ENCODE assay signal across 8 cellular contexts in genomic region chr14:60514378-60515243, GRCh38. TPM values are rescaled to one million over a fixed set of nuclear protein-coding genes. Genes with fewer than 3 reads are reported as not detected.
A peak's percentile ranks its signal among the peaks of the same experiment; 100 is the strongest.
DNase-seq lines count a peak whose midpoint lies in the region; ATAC-seq and TF ChIP-seq lines count a peak whose summit lies in the region.

No MANE protein-coding gene starts in this region.

- H3K36me3 ChIP-seq in cardiac muscle cell (no peaks in the 10 kb centered on the region), testis (ENCODE audit: low read depth, missing control alignments) (no peaks in the 10 kb centered on the region)

- H3K27ac Mint-ChIP-seq in activated T-helper 2 cell treated with anti-CD3 and anti-CD28 coated beads, Interferon-gamma antibody, Interleukin-2, Interleukin-4, amounts not matched to agents 10 μg/mL and 5 μg/mL and 100 μg/mL, durations not matched to agents 14 hours and 24 hours and 36 hours, result no peak overlapping the region

- TF ChIP-seq CTCF in cardiac muscle cell (IDR thresholded peaks at IDR 0.05; ENCODE audit: low read depth, low read length) (peak; percentile 24), testis (IDR thresholded peaks at IDR 0.05) (peak in 2 of 3 experiments; percentile 18 to 25)

- 2% methylated on average over 52 to 70 of the region's 70 CpGs for WGBS in testis, 2 donors

- peaks cover 72% of the 10 kb centered on the region for H3K27me3 Mint-ChIP-seq in activated T-helper 2 cell treated with anti-CD3 and anti-CD28 coated beads, Interferon-gamma antibody, Interleukin-2, Interleukin-4, amounts not matched to agents 10 μg/mL and 5 μg/mL and 100 μg/mL, durations not matched to agents 14 hours and 24 hours and 36 hours (ENCODE audit: low read depth)

- TF ChIP-seq POLR2A in testis (IDR thresholded peaks at IDR 0.05), result no peak

- ATAC-seq in Right ventricle myocardium superior (ENCODE audit: poor library complexity) (no peak), GM21528 (IDR thresholded peaks at IDR 0.05; ENCODE audit: low FRiP score, unreplicated experiment) (no peak)

- no peak overlapping the region for H3K27ac ChIP-seq in cardiac muscle cell
- peak overlapping the region; percentile 20 to 61 for H3K27ac ChIP-seq in testis

- H3K4me1 ChIP-seq in cardiac muscle cell (ENCODE audit: low read depth) (no peaks in the 10 kb centered on the region), testis (no peaks in the 10 kb centered on the region)

- no peaks in the 10 kb centered on the region for H3K9me3 Mint-ChIP-seq in activated T-helper 2 cell treated with anti-CD3 and anti-CD28 coated beads, Interferon-gamma antibody, Interleukin-2, Interleukin-4, amounts not matched to agents 10 μg/mL and 5 μg/mL and 100 μg/mL, durations not matched to agents 14 hours and 24 hours and 36 hours

- H3K4me1 Mint-ChIP-seq in activated T-helper 2 cell treated with anti-CD3 and anti-CD28 coated beads, Interferon-gamma antibody, Interleukin-2, Interleukin-4, amounts not matched to agents 10 μg/mL and 5 μg/mL and 100 μg/mL, durations not matched to agents 14 hours and 24 hours and 36 hours (ENCODE audit: low read depth), result peaks cover 8% of the 10 kb centered on the region

- peaks cover 100% of the 10 kb centered on the region for H3K27me3 ChIP-seq in cardiac muscle cell
- H3K27me3 ChIP-seq in testis, result no peaks in the 10 kb centered on the region

- H3K9me3 ChIP-seq in cardiac muscle cell (ENCODE audit: low read depth) (no peaks in the 10 kb centered on the region), testis (no peaks in the 10 kb centered on the region)

- intact Hi-C loops in Right ventricle myocardium superior (cut with DNase I), result no loop called here
- intact Hi-C loops in activated T-helper 2 cell treated with anti-CD3 and anti-CD28 coated beads, Interferon-gamma antibody, Interleukin-2, Interleukin-4, amounts not matched to agents 10 μg/mL and 5 μg/mL and 100 μg/mL, durations not matched to agents 14 hours and 24 hours and 36 hours (cut with micrococcal nuclease), result loop anchor here (5.0 to 10.0 kb wide), 4 partner anchors 208 to 770 kb away; partner anchors contain the start of genes SIX4 and TMEM30B
- intact Hi-C loops in testis (cut with DNase I; ENCODE audit: low total_unique reads), result no loop called here

- peaks cover 7% of the 10 kb centered on the region for H3K36me3 Mint-ChIP-seq in activated T-helper 2 cell treated with anti-CD3 and anti-CD28 coated beads, Interferon-gamma antibody, Interleukin-2, Interleukin-4, amounts not matched to agents 10 μg/mL and 5 μg/mL and 100 μg/mL, durations not matched to agents 14 hours and 24 hours and 36 hours (ENCODE audit: low read depth)

- DNase-seq in cardiac muscle cell (ENCODE audit: low read depth in 1 of 2, low spot score in 1 of 2), result peak; percentile 6 to 57
- DNase-seq in Right ventricle myocardium superior, result no peak
- peak; percentile 48 for DNase-seq in NCI-H1694 (lab: John Stamatoyannopoulos, UW)
- DNase-seq in activated T-helper 2 cell treated with anti-CD3 and anti-CD28 coated beads, Interferon-gamma antibody, Interleukin-2, Interleukin-4, amounts not matched to agents 10 μg/mL and 5 μg/mL and 100 μg/mL, durations not matched to agents 14 hours and 24 hours and 36 hours (ENCODE audit: low spot score), result no peak
- DNase-seq in iPS-NIHi11 (ENCODE audit: low spot score), result peak; percentile 74
- DNase-seq in testis, result peak; percentile 47
- DNase-seq in NCI-H774 (lab: John Stamatoyannopoulos, UW), result no peak

- peak overlapping the region; percentile 13 for H3K4me3 Mint-ChIP-seq in activated T-helper 2 cell treated with anti-CD3 and anti-CD28 coated beads, Interferon-gamma antibody, Interleukin-2, Interleukin-4, amounts not matched to agents 10 μg/mL and 5 μg/mL and 100 μg/mL, durations not matched to agents 14 hours and 24 hours and 36 hours (ENCODE audit: low read depth)

- H3K4me3 ChIP-seq in cardiac muscle cell (peak overlapping the region; percentile 33), testis (peak overlapping the region; percentile 51 to 59)

RNA-seq across cellular contexts. Expression of gene SIX6, which starts 5.7 kb away (rescaled TPM):
- not detected in 2 replicates for total RNA-seq in cardiac muscle cell
- polyA plus RNA-seq in cardiac muscle cell, result not detected in 2 replicates
- total RNA-seq in Right ventricle myocardium superior, result not detected
- not detected in 2 replicates for total RNA-seq in activated T-helper 2 cell treated with anti-CD3 and anti-CD28 coated beads, Interferon-gamma antibody, Interleukin-2, Interleukin-4, amounts not matched to agents 10 μg/mL and 5 μg/mL and 100 μg/mL, durations not matched to agents 14 hours and 24 hours and 36 hours
- total RNA-seq in testis, result under 1 TPM; 0.31 to 0.39 TPM
- 0.17 TPM for polyA plus RNA-seq in testis (ENCODE audit: insufficient read depth, low read depth, low replicate concordance)

RNA-seq across cellular contexts. Expression of gene C14orf39, which starts 28.7 kb away (rescaled TPM):
- total RNA-seq in cardiac muscle cell (0.56 and 2.2 TPM in 2 replicates), Right ventricle myocardium superior (not detected), testis (10 to 100 TPM; 12.1 to 12.9 TPM)
- polyA plus RNA-seq in cardiac muscle cell (1.5 and 4.2 TPM in 2 replicates), testis (ENCODE audit: insufficient read depth, low read depth, low replicate concordance) (9.5 TPM)
- not detected in 2 replicates for total RNA-seq in activated T-helper 2 cell treated with anti-CD3 and anti-CD28 coated beads, Interferon-gamma antibody, Interleukin-2, Interleukin-4, amounts not matched to agents 10 μg/mL and 5 μg/mL and 100 μg/mL, durations not matched to agents 14 hours and 24 hours and 36 hours

Comparison
In these comparisons a context has a peak if more than half of its experiments do, and no peak if none do; other contexts are left out.
1. DNase-seq: peak in cardiac muscle cell (2 of 2), NCI-H1694 (single experiment), iPS-NIHi11 (single experiment) and testis (single experiment); none in Right ventricle myocardium superior (single experiment), activated T-helper 2 cell treated with anti-CD3 and anti-CD28 coated beads, Interferon-gamma antibody, Interleukin-2, Interleukin-4, amounts not matched to agents 10 μg/mL and 5 μg/mL and 100 μg/mL, durations not matched to agents 14 hours and 24 hours and 36 hours (single experiment) and NCI-H774 (single experiment).